Comparison of ENCODE assay signal across 1 cellular context in the genomic region with DNA sequence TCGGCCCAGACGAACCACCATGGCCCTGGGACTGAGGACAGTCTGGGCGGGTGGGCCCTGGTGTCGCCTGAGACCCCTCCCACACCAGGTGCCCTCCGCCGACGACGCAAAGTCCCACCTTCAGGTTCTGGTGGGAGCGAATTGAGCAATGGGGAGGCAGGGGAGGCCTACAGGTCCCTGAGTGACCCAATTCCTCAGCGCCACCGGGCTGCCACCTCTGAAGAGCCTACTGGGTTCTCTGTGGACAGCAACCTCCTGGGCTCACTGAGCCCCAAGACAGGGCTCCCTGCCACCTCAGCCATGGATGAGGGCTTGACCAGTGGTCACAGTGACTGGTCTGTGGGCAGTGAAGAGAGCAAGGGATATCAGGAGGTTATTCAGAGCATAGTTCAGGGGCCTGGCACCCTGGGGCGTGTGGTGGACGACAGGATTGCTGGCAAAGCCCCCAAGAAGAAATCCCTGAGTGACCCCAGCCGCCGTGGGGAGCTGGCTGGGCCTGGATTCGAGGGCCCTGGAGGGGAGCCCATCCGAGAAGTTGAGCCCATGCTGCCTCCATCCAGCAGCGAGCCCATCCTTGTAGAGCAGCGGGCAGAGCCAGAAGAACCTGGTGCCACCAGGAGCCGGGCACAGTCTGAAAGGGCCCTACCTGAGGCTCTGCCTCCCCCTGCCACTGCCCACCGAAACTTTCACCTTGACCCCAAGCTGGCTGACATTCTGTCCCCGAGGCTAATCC.
TF ChIP-seq lines count a peak whose summit lies in the region.

No MANE protein-coding gene starts in this region.

TF ChIP-seq in H1, 55 proteins besides CTCF, POLR2A, EP300 and RAD21:
- TF ChIP-seq BACH1 (IDR thresholded peaks at IDR 0.05; ENCODE audit: low read length) (no peak), HDAC2 (IDR thresholded peaks at IDR 0.05; ENCODE audit: borderline replicate concordance in 1 of 2, low read depth in 2 of 2, low read length in 2 of 2) (no peak), RBBP5 (IDR thresholded peaks at IDR 0.05; ENCODE audit: borderline replicate concordance, low read depth, low read length) (no peak), TCF12 (IDR thresholded peaks at IDR 0.05; ENCODE audit: low read depth, low read length) (no peak), TEAD4 (IDR thresholded peaks at IDR 0.05; ENCODE audit: low read depth, low read length) (no peak)
